In genomic region chr17:21702521-21702920, GRCh38 we compare ENCODE assay signal across 2 cellular contexts. TPM values are rescaled to one million over a fixed set of nuclear protein-coding genes. Genes with fewer than 3 reads are reported as not detected.
"Had no signal": no experiment of that assay in that cellular context is flagged by ENCODE, and none has a peak within 500 bp of the region (broad histone marks: within the 10 kb centered on the region; RNA-seq: fewer than 3 reads in every experiment).

No MANE protein-coding gene starts in this region.

RNA-seq across cellular contexts. Expression of gene KCNJ18, which starts 10.2 kb away (rescaled TPM):
- total RNA-seq: G401, GM12878 had no signal
- polyA plus RNA-seq: GM12878 had no signal
